Comparison of ENCODE assay signal across 8 cellular contexts in genomic region chr1:51622455-51622913, GRCh38. TPM values are rescaled to one million over a fixed set of nuclear protein-coding genes. Genes with fewer than 3 reads are reported as not detected.
DNase-seq lines count a peak whose midpoint lies in the region; ATAC-seq and TF ChIP-seq lines count a peak whose summit lies in the region.

No MANE protein-coding gene starts in this region.

- WGBS in endodermal cell (ENCODE audit: insufficient coverage in 1 of 2, insufficient read length in 1 of 2), 2 experiments, result 72 to 83% methylated on average over 1 to 2 of the region's 2 CpGs

- ATAC-seq in HG02981 (IDR thresholded peaks at IDR 0.05; ENCODE audit: unreplicated experiment) (no peak), HG03520 (IDR thresholded peaks at IDR 0.05; ENCODE audit: unreplicated experiment) (no peak)

- H3K4me1 Mint-ChIP-seq in endodermal cell (peaks cover 28% of the 10 kb centered on the region), osteocyte (ENCODE audit: unreplicated experiment) (peaks cover 39% of the 10 kb centered on the region)

- DNase-seq in AG20443 (ENCODE audit: low spot score) (peak; percentile 57), HK-2 (ENCODE audit: unreplicated experiment) (peak; percentile 88), NOMO-1 (lab: John Stamatoyannopoulos, UW; ENCODE audit: unreplicated experiment in 2 of 2) (peak; percentile 38 to 77), endodermal cell (peak; percentile 86), osteocyte (ENCODE audit: extremely low spot score, unreplicated experiment) (no peak), NCI-H1048 (lab: John Stamatoyannopoulos, UW) (no peak)

- H3K4me3 ChIP-seq in endodermal cell (ENCODE audit: low read length), result no peak overlapping the region

- H3K36me3 ChIP-seq in endodermal cell (ENCODE audit: control insufficient read depth, insufficient read depth, low read length), result no peaks in the 10 kb centered on the region

- no peaks in the 10 kb centered on the region for H3K27me3 ChIP-seq in endodermal cell (ENCODE audit: control insufficient read depth, insufficient read depth, low read length, poor library complexity, severe bottlenecking)

- no peak overlapping the region for H3K9ac ChIP-seq in endodermal cell (ENCODE audit: extremely low read depth, low read length, poor library complexity, severe bottlenecking)

- H3K27ac Mint-ChIP-seq in endodermal cell, result peak overlapping the region; percentile 5
- peak overlapping the region; percentile 11 for H3K27ac Mint-ChIP-seq in osteocyte (ENCODE audit: unreplicated experiment)

- H3K4me3 Mint-ChIP-seq in endodermal cell (no peak overlapping the region), osteocyte (ENCODE audit: unreplicated experiment) (no peak overlapping the region)

- H3K4me1 ChIP-seq in endodermal cell (ENCODE audit: control insufficient read depth, insufficient read depth, low read length), result no peaks in the 10 kb centered on the region

- TF ChIP-seq CTCF in endodermal cell (conservative IDR thresholded peaks at IDR 0.05) (no peak), osteocyte (IDR thresholded peaks at IDR 0.05) (no peak)

- no peaks in the 10 kb centered on the region for H3K9me3 ChIP-seq in endodermal cell (ENCODE audit: control insufficient read depth, low read length)

- H3K27ac ChIP-seq in endodermal cell (ENCODE audit: low read depth, low read length), result no peak overlapping the region

- no peaks in the 10 kb centered on the region for H3K27me3 Mint-ChIP-seq in endodermal cell (ENCODE audit: insufficient read depth)
- H3K27me3 Mint-ChIP-seq in osteocyte (ENCODE audit: unreplicated experiment), result no peaks in the 10 kb centered on the region

- H3K9me3 Mint-ChIP-seq in endodermal cell (no peaks in the 10 kb centered on the region), osteocyte (ENCODE audit: unreplicated experiment) (no peaks in the 10 kb centered on the region)

- H3K36me3 Mint-ChIP-seq in endodermal cell (ENCODE audit: low read depth) (no peaks in the 10 kb centered on the region), osteocyte (ENCODE audit: unreplicated experiment) (peaks cover 1% of the 10 kb centered on the region)

RNA-seq across cellular contexts. Expression of gene OSBPL9, which starts 5.6 kb away (rescaled TPM):
- total RNA-seq in endodermal cell (10 to 100 TPM; 76.9 to 93.3 TPM), osteocyte (103 and 107 TPM in 2 replicates)
- 88.6 TPM for polyA plus RNA-seq in endodermal cell (2013, experiment 1 of 2)
- 84.6 TPM for polyA plus RNA-seq in endodermal cell (2013, experiment 2 of 2)

Comparison
In these comparisons a context has a peak if more than half of its experiments do, and no peak if none do; other contexts are left out.
1. DNase-seq: peak in AG20443 (single experiment), HK-2 (single experiment), NOMO-1 (2 of 2) and endodermal cell (single experiment); none in osteocyte (single experiment) and NCI-H1048 (single experiment).